2 cellular contexts compared by ENCODE assay signal in genomic region chr19:37657157-37657556, GRCh38.
TF ChIP-seq lines count a peak whose summit lies in the region.

No MANE protein-coding gene starts in this region.

TF ChIP-seq in GM12878, 131 proteins besides CTCF, POLR2A, EP300 and RAD21:
- TF ChIP-seq MLLT1 (IDR thresholded peaks at IDR 0.05) = peak; percentile 64
TF ChIP-seq in GM12878: peak in this region for 1; not testable (repeated sequence) for 130.

TF ChIP-seq in HepG2, 621 proteins besides CTCF, POLR2A, EP300 and RAD21:
- peak; percentile 60; the same call in 1 of the 2 replicates for TF ChIP-seq ZNF121 (CRISPR knock-in tag; IDR thresholded peaks at IDR 0.05)
TF ChIP-seq in HepG2: peak in this region for 1; not testable (repeated sequence) for 620.
